In the genomic region with DNA sequence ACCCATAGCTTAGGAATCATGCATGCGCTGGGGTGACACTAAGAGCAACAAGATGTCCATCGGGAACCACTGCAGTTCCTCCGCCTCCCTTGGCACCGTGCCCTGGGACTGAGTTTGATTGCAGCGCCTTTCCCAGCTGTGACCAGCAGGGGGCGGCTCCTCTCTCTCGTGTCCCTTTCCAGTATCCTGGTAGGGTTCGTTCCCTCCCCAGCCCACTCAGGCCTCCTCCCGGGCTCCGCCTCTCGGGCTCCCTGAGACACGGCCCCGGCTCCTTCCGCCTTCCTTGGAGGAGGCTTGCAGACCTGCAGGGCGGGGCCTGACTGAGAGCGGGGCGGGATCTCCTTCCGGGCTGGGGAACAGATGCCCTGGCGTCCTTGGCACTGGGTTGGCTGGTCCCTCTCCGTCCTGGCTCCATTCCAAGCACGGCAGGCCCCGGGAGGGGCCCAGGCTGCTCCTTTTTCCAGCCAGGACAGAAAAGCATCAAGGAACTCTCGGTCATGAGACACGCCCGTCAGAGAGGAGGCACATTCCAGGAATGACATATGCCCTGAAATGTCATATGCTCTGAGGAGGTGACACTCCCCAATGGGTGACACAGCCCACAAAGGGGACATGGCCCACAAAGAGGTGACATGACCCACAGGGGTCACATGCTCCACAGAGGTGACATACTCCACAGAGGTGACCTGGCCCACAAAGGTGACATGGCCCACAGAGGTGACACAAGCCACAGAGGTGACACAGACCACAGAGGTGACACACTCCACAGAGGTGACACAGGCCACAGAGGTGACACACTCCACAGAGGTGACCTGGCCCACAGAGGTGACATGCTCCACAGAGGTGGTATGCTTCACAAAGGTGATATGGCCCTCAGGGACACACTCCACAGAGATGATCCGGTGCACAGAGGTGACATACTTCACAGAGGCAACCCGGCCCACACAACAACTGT, we compare ENCODE assay signal across 1 cellular context.
TF ChIP-seq lines count a peak whose summit lies in the region.

No MANE protein-coding gene starts in this region.

TF ChIP-seq in H1, 55 proteins besides CTCF, POLR2A, EP300 and RAD21 (continued from another document):
- TF ChIP-seq, protein P1, sequence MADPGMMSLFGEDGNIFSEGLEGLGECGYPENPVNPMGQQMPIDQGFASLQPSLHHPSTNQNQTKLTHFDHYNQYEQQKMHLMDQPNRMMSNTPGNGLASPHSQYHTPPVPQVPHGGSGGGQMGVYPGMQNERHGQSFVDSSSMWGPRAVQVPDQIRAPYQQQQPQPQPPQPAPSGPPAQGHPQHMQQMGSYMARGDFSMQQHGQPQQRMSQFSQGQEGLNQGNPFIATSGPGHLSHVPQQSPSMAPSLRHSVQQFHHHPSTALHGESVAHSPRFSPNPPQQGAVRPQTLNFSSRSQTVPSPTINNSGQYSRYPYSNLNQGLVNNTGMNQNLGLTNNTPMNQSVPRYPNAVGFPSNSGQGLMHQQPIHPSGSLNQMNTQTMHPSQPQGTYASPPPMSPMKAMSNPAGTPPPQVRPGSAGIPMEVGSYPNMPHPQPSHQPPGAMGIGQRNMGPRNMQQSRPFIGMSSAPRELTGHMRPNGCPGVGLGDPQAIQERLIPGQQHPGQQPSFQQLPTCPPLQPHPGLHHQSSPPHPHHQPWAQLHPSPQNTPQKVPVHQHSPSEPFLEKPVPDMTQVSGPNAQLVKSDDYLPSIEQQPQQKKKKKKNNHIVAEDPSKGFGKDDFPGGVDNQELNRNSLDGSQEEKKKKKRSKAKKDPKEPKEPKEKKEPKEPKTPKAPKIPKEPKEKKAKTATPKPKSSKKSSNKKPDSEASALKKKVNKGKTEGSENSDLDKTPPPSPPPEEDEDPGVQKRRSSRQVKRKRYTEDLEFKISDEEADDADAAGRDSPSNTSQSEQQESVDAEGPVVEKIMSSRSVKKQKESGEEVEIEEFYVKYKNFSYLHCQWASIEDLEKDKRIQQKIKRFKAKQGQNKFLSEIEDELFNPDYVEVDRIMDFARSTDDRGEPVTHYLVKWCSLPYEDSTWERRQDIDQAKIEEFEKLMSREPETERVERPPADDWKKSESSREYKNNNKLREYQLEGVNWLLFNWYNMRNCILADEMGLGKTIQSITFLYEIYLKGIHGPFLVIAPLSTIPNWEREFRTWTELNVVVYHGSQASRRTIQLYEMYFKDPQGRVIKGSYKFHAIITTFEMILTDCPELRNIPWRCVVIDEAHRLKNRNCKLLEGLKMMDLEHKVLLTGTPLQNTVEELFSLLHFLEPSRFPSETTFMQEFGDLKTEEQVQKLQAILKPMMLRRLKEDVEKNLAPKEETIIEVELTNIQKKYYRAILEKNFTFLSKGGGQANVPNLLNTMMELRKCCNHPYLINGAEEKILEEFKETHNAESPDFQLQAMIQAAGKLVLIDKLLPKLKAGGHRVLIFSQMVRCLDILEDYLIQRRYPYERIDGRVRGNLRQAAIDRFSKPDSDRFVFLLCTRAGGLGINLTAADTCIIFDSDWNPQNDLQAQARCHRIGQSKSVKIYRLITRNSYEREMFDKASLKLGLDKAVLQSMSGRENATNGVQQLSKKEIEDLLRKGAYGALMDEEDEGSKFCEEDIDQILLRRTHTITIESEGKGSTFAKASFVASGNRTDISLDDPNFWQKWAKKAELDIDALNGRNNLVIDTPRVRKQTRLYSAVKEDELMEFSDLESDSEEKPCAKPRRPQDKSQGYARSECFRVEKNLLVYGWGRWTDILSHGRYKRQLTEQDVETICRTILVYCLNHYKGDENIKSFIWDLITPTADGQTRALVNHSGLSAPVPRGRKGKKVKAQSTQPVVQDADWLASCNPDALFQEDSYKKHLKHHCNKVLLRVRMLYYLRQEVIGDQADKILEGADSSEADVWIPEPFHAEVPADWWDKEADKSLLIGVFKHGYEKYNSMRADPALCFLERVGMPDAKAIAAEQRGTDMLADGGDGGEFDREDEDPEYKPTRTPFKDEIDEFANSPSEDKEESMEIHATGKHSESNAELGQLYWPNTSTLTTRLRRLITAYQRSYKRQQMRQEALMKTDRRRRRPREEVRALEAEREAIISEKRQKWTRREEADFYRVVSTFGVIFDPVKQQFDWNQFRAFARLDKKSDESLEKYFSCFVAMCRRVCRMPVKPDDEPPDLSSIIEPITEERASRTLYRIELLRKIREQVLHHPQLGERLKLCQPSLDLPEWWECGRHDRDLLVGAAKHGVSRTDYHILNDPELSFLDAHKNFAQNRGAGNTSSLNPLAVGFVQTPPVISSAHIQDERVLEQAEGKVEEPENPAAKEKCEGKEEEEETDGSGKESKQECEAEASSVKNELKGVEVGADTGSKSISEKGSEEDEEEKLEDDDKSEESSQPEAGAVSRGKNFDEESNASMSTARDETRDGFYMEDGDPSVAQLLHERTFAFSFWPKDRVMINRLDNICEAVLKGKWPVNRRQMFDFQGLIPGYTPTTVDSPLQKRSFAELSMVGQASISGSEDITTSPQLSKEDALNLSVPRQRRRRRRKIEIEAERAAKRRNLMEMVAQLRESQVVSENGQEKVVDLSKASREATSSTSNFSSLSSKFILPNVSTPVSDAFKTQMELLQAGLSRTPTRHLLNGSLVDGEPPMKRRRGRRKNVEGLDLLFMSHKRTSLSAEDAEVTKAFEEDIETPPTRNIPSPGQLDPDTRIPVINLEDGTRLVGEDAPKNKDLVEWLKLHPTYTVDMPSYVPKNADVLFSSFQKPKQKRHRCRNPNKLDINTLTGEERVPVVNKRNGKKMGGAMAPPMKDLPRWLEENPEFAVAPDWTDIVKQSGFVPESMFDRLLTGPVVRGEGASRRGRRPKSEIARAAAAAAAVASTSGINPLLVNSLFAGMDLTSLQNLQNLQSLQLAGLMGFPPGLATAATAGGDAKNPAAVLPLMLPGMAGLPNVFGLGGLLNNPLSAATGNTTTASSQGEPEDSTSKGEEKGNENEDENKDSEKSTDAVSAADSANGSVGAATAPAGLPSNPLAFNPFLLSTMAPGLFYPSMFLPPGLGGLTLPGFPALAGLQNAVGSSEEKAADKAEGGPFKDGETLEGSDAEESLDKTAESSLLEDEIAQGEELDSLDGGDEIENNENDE (IDR thresholded peaks at IDR 0.05; ENCODE audit: insufficient replicate concordance, low read length), result no peak
- no peak for TF ChIP-seq RBBP5 (IDR thresholded peaks at IDR 0.05; ENCODE audit: borderline replicate concordance, low read depth, low read length)
- TF ChIP-seq SAP30 (IDR thresholded peaks at IDR 0.05; ENCODE audit: insufficient read depth, insufficient replicate concordance, low read length), result no peak
- TF ChIP-seq SP4 (IDR thresholded peaks at IDR 0.05; ENCODE audit: low read length), result peak; percentile 76; the same call in 1 of the 2 replicates
- TF ChIP-seq RFX5 (IDR thresholded peaks at IDR 0.05; ENCODE audit: borderline replicate concordance, low read depth, low read length), result no peak; the same call in 1 of the 2 replicates
- TF ChIP-seq SP1 (IDR thresholded peaks at IDR 0.05; ENCODE audit: low read depth, low read length), result no peak
- no peak for TF ChIP-seq KDM1A (IDR thresholded peaks at IDR 0.05; ENCODE audit: borderline replicate concordance, low read length)
- TF ChIP-seq YY1 (IDR thresholded peaks at IDR 0.05; ENCODE audit: low read depth, low read length), result no peak; the same call in 1 of the 2 replicates
- TF ChIP-seq SUZ12 (IDR thresholded peaks at IDR 0.05; ENCODE audit: low read length), result no peak
- no peak for TF ChIP-seq BRCA1 (IDR thresholded peaks at IDR 0.05; ENCODE audit: low read depth, low read length)
- TF ChIP-seq CTBP2 (IDR thresholded peaks at IDR 0.05; ENCODE audit: borderline replicate concordance, insufficient read depth, insufficient read length, low read length), result no peak
- 0 out of 4 replicates have a peak, but pooled peaks have one; percentile 14 to 42 for TF ChIP-seq SIN3A (conservative IDR thresholded peaks at IDR 0.05 in 1 of 2, IDR thresholded peaks at IDR 0.05 in 1 of 2; ENCODE audit: low read depth in 1 of 2, low read length in 2 of 2)
- no peak for TF ChIP-seq CHD1 (IDR thresholded peaks at IDR 0.05; ENCODE audit: low read depth, low read length)
- no peak for TF ChIP-seq EGR1 (IDR thresholded peaks at IDR 0.05; ENCODE audit: borderline replicate concordance, low read depth, low read length)
- peak; percentile 51; the same call in 1 of the 2 replicates for TF ChIP-seq CREB1 (IDR thresholded peaks at IDR 0.05)
- TF ChIP-seq, protein P2, sequence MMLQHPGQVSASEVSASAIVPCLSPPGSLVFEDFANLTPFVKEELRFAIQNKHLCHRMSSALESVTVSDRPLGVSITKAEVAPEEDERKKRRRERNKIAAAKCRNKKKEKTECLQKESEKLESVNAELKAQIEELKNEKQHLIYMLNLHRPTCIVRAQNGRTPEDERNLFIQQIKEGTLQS (IDR thresholded peaks at IDR 0.05; ENCODE audit: insufficient read depth, low read depth, low read length), result no peak
- no peak for TF ChIP-seq MAFK (IDR thresholded peaks at IDR 0.05; ENCODE audit: low read depth, low read length)
- TF ChIP-seq TAF7 (optimal IDR thresholded peaks at IDR 0.05; ENCODE audit: borderline replicate concordance, low read depth, low read length), result no peak
- no peak for TF ChIP-seq TCF12 (IDR thresholded peaks at IDR 0.05; ENCODE audit: low read depth, low read length)
- TF ChIP-seq EZH2 (IDR thresholded peaks at IDR 0.05; ENCODE audit: low read depth, low read length, severe bottlenecking), result no peak
- TF ChIP-seq NRF1 (IDR thresholded peaks at IDR 0.05; ENCODE audit: low read depth, low read length), result no peak
- TF ChIP-seq RNF2 (IDR thresholded peaks at IDR 0.05; ENCODE audit: borderline replicate concordance, low read depth, low read length, missing control alignments, poor library complexity, severe bottlenecking), result no peak
- no peak for TF ChIP-seq TAF1 (IDR thresholded peaks at IDR 0.05; ENCODE audit: low read depth, low read length)
- TF ChIP-seq POLR2AphosphoS5 (IDR thresholded peaks at IDR 0.05; ENCODE audit: low read depth, low read length), result no peak
- no peak for TF ChIP-seq SRF (IDR thresholded peaks at IDR 0.05; ENCODE audit: low read depth, low read length)
- TF ChIP-seq, protein P3, sequence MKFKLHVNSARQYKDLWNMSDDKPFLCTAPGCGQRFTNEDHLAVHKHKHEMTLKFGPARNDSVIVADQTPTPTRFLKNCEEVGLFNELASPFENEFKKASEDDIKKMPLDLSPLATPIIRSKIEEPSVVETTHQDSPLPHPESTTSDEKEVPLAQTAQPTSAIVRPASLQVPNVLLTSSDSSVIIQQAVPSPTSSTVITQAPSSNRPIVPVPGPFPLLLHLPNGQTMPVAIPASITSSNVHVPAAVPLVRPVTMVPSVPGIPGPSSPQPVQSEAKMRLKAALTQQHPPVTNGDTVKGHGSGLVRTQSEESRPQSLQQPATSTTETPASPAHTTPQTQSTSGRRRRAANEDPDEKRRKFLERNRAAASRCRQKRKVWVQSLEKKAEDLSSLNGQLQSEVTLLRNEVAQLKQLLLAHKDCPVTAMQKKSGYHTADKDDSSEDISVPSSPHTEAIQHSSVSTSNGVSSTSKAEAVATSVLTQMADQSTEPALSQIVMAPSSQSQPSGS (IDR thresholded peaks at IDR 0.05; ENCODE audit: low read length), result no peak
- no peak for TF ChIP-seq CEBPB (IDR thresholded peaks at IDR 0.05; ENCODE audit: low read depth, low read length)
- no peak for TF ChIP-seq CBX8 (IDR thresholded peaks at IDR 0.05; ENCODE audit: borderline replicate concordance, low read depth, low read length)
- TF ChIP-seq JUND (IDR thresholded peaks at IDR 0.05; ENCODE audit: low read length), result 0 out of 2 replicates have a peak, but pooled peaks have one; percentile 25
- no peak for TF ChIP-seq HDAC2 (IDR thresholded peaks at IDR 0.05; ENCODE audit: borderline replicate concordance in 1 of 2, low read depth in 2 of 2, low read length in 2 of 2)
- TF ChIP-seq FOSL1 (IDR thresholded peaks at IDR 0.05; ENCODE audit: insufficient read depth, low read depth, low read length), result no peak
- TF ChIP-seq KDM4A (IDR thresholded peaks at IDR 0.05; ENCODE audit: low read depth, low read length, severe bottlenecking), result peak; percentile 40
- TF ChIP-seq TBP (IDR thresholded peaks at IDR 0.05; ENCODE audit: low read depth, low read length), result peak; percentile 39; the same call in 1 of the 2 replicates
- TF ChIP-seq JUN (IDR thresholded peaks at IDR 0.05; ENCODE audit: low read depth, low read length), result no peak
- no peak for TF ChIP-seq BCL11A (IDR thresholded peaks at IDR 0.05; ENCODE audit: low read depth in 2 of 2, low read length in 2 of 2)
- no peak for TF ChIP-seq ZNF274 (IDR thresholded peaks at IDR 0.05; ENCODE audit: borderline replicate concordance, extremely low read depth, low read length)
- TF ChIP-seq PHF8 (conservative IDR thresholded peaks at IDR 0.05; ENCODE audit: low read depth, low read length), result no peak
- TF ChIP-seq, protein P4, sequence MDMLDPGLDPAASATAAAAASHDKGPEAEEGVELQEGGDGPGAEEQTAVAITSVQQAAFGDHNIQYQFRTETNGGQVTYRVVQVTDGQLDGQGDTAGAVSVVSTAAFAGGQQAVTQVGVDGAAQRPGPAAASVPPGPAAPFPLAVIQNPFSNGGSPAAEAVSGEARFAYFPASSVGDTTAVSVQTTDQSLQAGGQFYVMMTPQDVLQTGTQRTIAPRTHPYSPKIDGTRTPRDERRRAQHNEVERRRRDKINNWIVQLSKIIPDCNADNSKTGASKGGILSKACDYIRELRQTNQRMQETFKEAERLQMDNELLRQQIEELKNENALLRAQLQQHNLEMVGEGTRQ (IDR thresholded peaks at IDR 0.05; ENCODE audit: low read length), result no peak
- TF ChIP-seq ASH2L (IDR thresholded peaks at IDR 0.05; ENCODE audit: low read length), result peak; percentile 43
- no peak for TF ChIP-seq HDAC6 (IDR thresholded peaks at IDR 0.05; ENCODE audit: low read depth, low read length)
- TF ChIP-seq RXRA (IDR thresholded peaks at IDR 0.05; ENCODE audit: insufficient read depth, low read depth, low read length), result no peak
- TF ChIP-seq POU5F1 (IDR thresholded peaks at IDR 0.05; ENCODE audit: low read depth, low read length), result no peak
- no peak for TF ChIP-seq SIX5 (IDR thresholded peaks at IDR 0.05; ENCODE audit: low read depth, low read length)
- TF ChIP-seq CHD2 (IDR thresholded peaks at IDR 0.05; ENCODE audit: low read length), result no peak
- TF ChIP-seq, protein P5, sequence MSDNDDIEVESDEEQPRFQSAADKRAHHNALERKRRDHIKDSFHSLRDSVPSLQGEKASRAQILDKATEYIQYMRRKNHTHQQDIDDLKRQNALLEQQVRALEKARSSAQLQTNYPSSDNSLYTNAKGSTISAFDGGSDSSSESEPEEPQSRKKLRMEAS (IDR thresholded peaks at IDR 0.05), result no peak; the same call in 1 of the 2 replicates
- TF ChIP-seq SIRT6 (IDR thresholded peaks at IDR 0.05; ENCODE audit: low read length), result no peak
- TF ChIP-seq SP2 (IDR thresholded peaks at IDR 0.05; ENCODE audit: low read length), result no peak
- no peak for TF ChIP-seq CBX5 (IDR thresholded peaks at IDR 0.05; ENCODE audit: low read depth, low read length)
- peak; percentile 35 for TF ChIP-seq NANOG (IDR thresholded peaks at IDR 0.05; ENCODE audit: insufficient read depth, low read depth, low read length, poor library complexity, severe bottlenecking)
